In genomic region chr18:76911440-76911839, GRCh38 we compare ENCODE assay signal across 26 cellular contexts.
"Had no signal": no experiment of that assay in that cellular context is flagged by ENCODE, and none has a peak within 500 bp of the region (broad histone marks: within the 10 kb centered on the region; RNA-seq: fewer than 3 reads in every experiment).

No MANE protein-coding gene starts in this region.

- H3K27ac ChIP-seq: brain microvascular endothelial cell, coronary artery, dorsolateral prefrontal cortex had no signal

- FAIRE-seq: astrocyte, bronchial epithelial cell, frontal cortex had no signal

- ATAC-seq: activated CD4-positive, alpha-beta T cell treated with anti-CD3 and anti-CD28 coated beads for 36 hours; activated CD8-positive, alpha-beta memory T cell treated with anti-CD3 and anti-CD28 coated beads, Interleukin-2, amount 10 ng/mL, durations not matched to agents 7 days and 5 days; activated CD8-positive, alpha-beta T cell treated with anti-CD3 and anti-CD28 coated beads, Interleukin-2, amount 10 ng/mL, durations not matched to agents 7 days and 5 days; esophagus mucosa had no signal

- DNase-seq: activated CD4-positive, alpha-beta memory T cell treated with anti-CD3 and anti-CD28 coated beads for 36 hours; activated CD4-positive, alpha-beta T cell treated with anti-CD3 and anti-CD28 coated beads for 36 hours; activated CD4-positive, alpha-beta T cell treated with anti-CD3 and anti-CD28 coated beads, Interleukin-2, amount 10 ng/mL, durations not matched to agents 24 days and 14 days; activated CD4-positive, CD25-positive, alpha-beta regulatory T cell; activated CD4-positive, CD25-positive, alpha-beta regulatory T cell treated with anti-CD3 and anti-CD28 coated beads, Interleukin-2, amount 50 U/mL, for 72 hours; activated CD8-positive, alpha-beta memory T cell treated with anti-CD3 and anti-CD28 coated beads, Interleukin-2, amount 10 ng/mL, durations not matched to agents 7 days and 5 days; activated CD8-positive, alpha-beta memory T cell treated with anti-CD3 and anti-CD28 coated beads, Interleukin-2, amount 50 U/mL, for 4 hours; activated CD8-positive, alpha-beta T cell treated with anti-CD3 and anti-CD28 coated beads, Interleukin-2, amount 10 ng/mL, durations not matched to agents 7 days and 5 days; activated gamma-delta T cell; activated naive CD4-positive, alpha-beta T cell; activated naive CD4-positive, alpha-beta T cell treated with anti-CD3 and anti-CD28 coated beads, Interleukin-2, amount 50 U/mL, for 16 hours; activated T-cell treated with anti-CD3 and anti-CD28 coated beads, Interleukin-2, amount 50 U/mL, for 1 hour; activated T-cell treated with anti-CD3 and anti-CD28 coated beads, Interleukin-2, amount 50 U/mL, for 48 hours; amniotic stem cell; anterior cingulate cortex; brain microvascular endothelial cell; dorsolateral prefrontal cortex; effector memory CD4-positive, alpha-beta T cell; endodermal cell; foreskin fibroblast; T-helper 2 cell had no signal

- H3K4me3 ChIP-seq: coronary artery, dorsolateral prefrontal cortex had no signal

- H3K27me3 ChIP-seq: brain microvascular endothelial cell, dorsolateral prefrontal cortex had no signal
